Comparison of ENCODE assay signal across 16 cellular contexts in the genomic region with DNA sequence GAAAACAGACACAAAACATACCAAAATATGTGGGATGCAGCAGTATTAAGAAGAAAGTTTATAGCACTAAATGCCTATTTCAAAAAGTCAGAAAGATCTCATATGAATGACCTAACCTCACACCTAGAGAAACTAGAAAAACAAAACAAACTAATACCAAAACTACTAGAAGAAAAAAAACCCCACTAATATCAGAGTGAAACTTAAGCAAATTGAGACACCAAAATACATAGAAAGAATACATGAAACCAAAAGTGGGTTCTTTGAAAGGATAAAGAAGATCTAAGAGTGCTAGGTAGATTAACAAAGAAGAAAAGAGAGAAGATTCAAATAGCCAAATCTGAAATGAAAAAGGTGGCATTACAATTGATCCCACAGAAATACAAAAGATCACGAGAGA.
DNase-seq lines count a peak whose midpoint lies in the region; ATAC-seq and TF ChIP-seq lines count a peak whose summit lies in the region.
"Had no signal": no experiment of that assay in that cellular context is flagged by ENCODE, and none has a peak within 500 bp of the region (broad histone marks: within the 10 kb centered on the region; RNA-seq: fewer than 3 reads in every experiment).

No MANE protein-coding gene starts in this region.

- no peak overlapping the region for H3K4me3 ChIP-seq in right lobe of liver
- no peak overlapping the region for H3K4me3 ChIP-seq in Peyer's patch
- H3K4me3 ChIP-seq: hepatocyte, spleen, upper lobe of left lung had no signal

- WGBS in right lobe of liver (ENCODE audit: insufficient coverage, low coverage, low lambda C conversion rate, missing lambda C conversion rate), result 73% methylated on average over 1 of the region's 1 CpG

- H3K4me1 ChIP-seq in right lobe of liver (no peaks in the 10 kb centered on the region), Peyer's patch (no peaks in the 10 kb centered on the region)
- H3K4me1 ChIP-seq: spleen, upper lobe of left lung had no signal

- no peak for DNase-seq in GM03348 (ENCODE audit: low spot score)
- no peak for DNase-seq in right lobe of liver
- DNase-seq in Peyer's patch, result no peak
- no peak for DNase-seq in AG08395 (ENCODE audit: low spot score)
- DNase-seq: activated CD4-positive, alpha-beta memory T cell treated with anti-CD3 and anti-CD28 coated beads for 36 hours; activated naive CD4-positive, alpha-beta T cell treated with anti-CD3 and anti-CD28 coated beads, Interleukin-2, amount 10 ng/mL, durations not matched to agents 7 days and 5 days; cerebellar nuclear complex; DND-41; spleen; T-helper 17 cell; upper lobe of left lung had no signal

- ATAC-seq in GM18502 (IDR thresholded peaks at IDR 0.05; ENCODE audit: poor library complexity, unreplicated experiment) (peak; percentile 73), GM19455 (IDR thresholded peaks at IDR 0.05; ENCODE audit: unreplicated experiment) (peak; percentile 70), HG02763 (IDR thresholded peaks at IDR 0.05; ENCODE audit: unreplicated experiment) (peak; percentile 68), HG03354 (IDR thresholded peaks at IDR 0.05; ENCODE audit: poor library complexity, severe bottlenecking, unreplicated experiment) (peak; percentile 79), right lobe of liver (no peak)
- ATAC-seq: T-helper 17 cell had no signal

- H3K36me3 ChIP-seq in right lobe of liver, result no peaks in the 10 kb centered on the region
- H3K36me3 ChIP-seq in Peyer's patch, result no peaks in the 10 kb centered on the region
- H3K36me3 ChIP-seq: spleen, upper lobe of left lung had no signal

- intact Hi-C loops in right lobe of liver (cut with DNase I), result no loop called here

- H3K27ac ChIP-seq in right lobe of liver, result no peak overlapping the region
- no peak overlapping the region for H3K27ac ChIP-seq in Peyer's patch
- H3K27ac ChIP-seq: hepatocyte, spleen, upper lobe of left lung had no signal

- H3K27me3 ChIP-seq in right lobe of liver, result no peaks in the 10 kb centered on the region
- H3K27me3 ChIP-seq in Peyer's patch, result no peaks in the 10 kb centered on the region
- H3K27me3 ChIP-seq: hepatocyte, spleen, upper lobe of left lung had no signal

- no peak for TF ChIP-seq CTCF in right lobe of liver (IDR thresholded peaks at IDR 0.05)
- TF ChIP-seq CTCF in Peyer's patch (IDR thresholded peaks at IDR 0.05), result no peak

- TF ChIP-seq POLR2A in right lobe of liver (IDR thresholded peaks at IDR 0.05), result no peak
- no peak for TF ChIP-seq POLR2A in Peyer's patch (IDR thresholded peaks at IDR 0.05)

- H3K9me3 ChIP-seq in right lobe of liver (no peaks in the 10 kb centered on the region), Peyer's patch (no peaks in the 10 kb centered on the region)

Comparison
In these comparisons a context has a peak if more than half of its experiments do, and no peak if none do; other contexts are left out.
1. ATAC-seq: peak in GM18502 (single experiment), GM19455 (single experiment), HG02763 (single experiment) and HG03354 (single experiment); none in right lobe of liver (0 of 4).